9 cellular contexts compared by ENCODE assay signal in genomic region chr16:1254821-1255220, GRCh38. TPM values are rescaled to one million over a fixed set of nuclear protein-coding genes. Genes with fewer than 3 reads are reported as not detected.
"Had no signal": no experiment of that assay in that cellular context is flagged by ENCODE, and none has a peak within 500 bp of the region (broad histone marks: within the 10 kb centered on the region; RNA-seq: fewer than 3 reads in every experiment).

No MANE protein-coding gene starts in this region.

RNA-seq across cellular contexts. Expression of gene TPSD1, which starts 1.0 kb away (rescaled TPM):
- total RNA-seq: NCI-H460, OCI-LY7, PC-3, PC-9, RPMI7951, SJCRH30, SJSA1, SK-MEL-5 had no signal
- polyA plus RNA-seq: SK-N-SH had no signal

RNA-seq across cellular contexts. Expression of gene TPSAB1, which starts 14.3 kb away (rescaled TPM):
- total RNA-seq: NCI-H460, OCI-LY7, PC-3, PC-9, SJCRH30, SJSA1, SK-MEL-5 had no signal
- polyA plus RNA-seq: SK-N-SH had no signal

RNA-seq across cellular contexts. Expression of gene TPSB2, which starts 24.8 kb away (rescaled TPM):
- total RNA-seq: NCI-H460, OCI-LY7, PC-3, PC-9, RPMI7951, SJCRH30, SJSA1, SK-MEL-5 had no signal
- polyA plus RNA-seq: SK-N-SH had no signal

RNA-seq across cellular contexts. Expression of gene TPSG1, which starts 29.8 kb away (rescaled TPM):
- total RNA-seq: NCI-H460, OCI-LY7, PC-3, PC-9, SJCRH30, SJSA1, SK-MEL-5 had no signal
- polyA plus RNA-seq: SK-N-SH had no signal
